In the genomic region with DNA sequence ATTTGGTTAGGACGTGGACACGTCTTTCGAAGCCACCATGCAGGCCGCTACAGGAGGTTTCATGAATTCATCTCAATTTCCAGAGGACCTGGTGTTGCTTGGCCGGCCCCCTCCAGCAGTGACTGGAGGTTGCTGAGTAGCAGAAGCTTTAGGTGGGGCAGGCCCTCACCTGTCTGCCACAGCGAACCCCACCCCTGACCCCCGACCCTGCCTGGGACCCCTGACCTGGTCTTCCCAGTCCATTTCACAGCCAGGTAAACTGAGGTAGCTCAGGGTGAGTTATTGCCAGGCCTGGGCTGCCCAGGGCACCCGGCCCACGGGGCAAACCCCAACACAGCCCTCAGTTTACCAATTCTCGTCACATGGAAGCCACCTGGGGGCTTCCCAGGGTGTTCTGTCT, we compare ENCODE assay signal across 17 cellular contexts. TPM values are rescaled to one million over a fixed set of nuclear protein-coding genes. Genes with fewer than 3 reads are reported as not detected.
DNase-seq lines count a peak whose midpoint lies in the region; ATAC-seq and TF ChIP-seq lines count a peak whose summit lies in the region.
"Had no signal": no experiment of that assay in that cellular context is flagged by ENCODE, and none has a peak within 500 bp of the region (broad histone marks: within the 10 kb centered on the region; RNA-seq: fewer than 3 reads in every experiment).

No MANE protein-coding gene starts in this region.

- no peak overlapping the region for H3K4me2 ChIP-seq in osteoblast (ENCODE audit: insufficient read depth, low read length)
- H3K4me2 ChIP-seq: BLaER1 had no signal

- no peaks in the 10 kb centered on the region for H3K36me3 ChIP-seq in right atrium auricular region
- H3K36me3 ChIP-seq in osteoblast (ENCODE audit: insufficient read depth, low read length) = no peaks in the 10 kb centered on the region
- no peaks in the 10 kb centered on the region for H3K36me3 ChIP-seq in aorta (ENCODE audit: control insufficient read depth in 1 of 2, insufficient read depth in 2 of 2, low read length in 1 of 2)
- H3K36me3 ChIP-seq: BLaER1 had no signal

- H3K79me2 ChIP-seq in osteoblast (ENCODE audit: insufficient read depth, low read length) = no peaks in the 10 kb centered on the region

- no peak for ATAC-seq in Right ventricle myocardium superior (ENCODE audit: poor library complexity)
- no peak for ATAC-seq in aorta (ENCODE audit: low FRiP score)
- no peak for ATAC-seq in HG03565 (IDR thresholded peaks at IDR 0.05; ENCODE audit: unreplicated experiment)
- ATAC-seq in HG03095 (IDR thresholded peaks at IDR 0.05; ENCODE audit: unreplicated experiment) = no peak
- no peak for ATAC-seq in activated CD4-positive, alpha-beta T cell treated with anti-CD3 and anti-CD28 coated beads for 36 hours

- H3K4me1 ChIP-seq in right atrium auricular region (peaks cover 0 to 18% of the 10 kb centered on the region in 2 donors), osteoblast (ENCODE audit: insufficient read depth, low read length) (no peaks in the 10 kb centered on the region), aorta (ENCODE audit: control insufficient read depth in 1 of 2, insufficient read depth in 2 of 2, low read length in 2 of 2) (no peaks in the 10 kb centered on the region)

- peaks cover 3% of the 10 kb centered on the region for H3K36me3 Mint-ChIP-seq in chondrocyte (ENCODE audit: low read depth)
- H3K36me3 Mint-ChIP-seq in activated CD4-positive, alpha-beta T cell treated with anti-CD3 and anti-CD28 coated beads for 36 hours (ENCODE audit: low read depth) = no peaks in the 10 kb centered on the region
- H3K36me3 Mint-ChIP-seq: CD4-positive, CD25-positive, alpha-beta regulatory T cell; IgD-negative memory B cell had no signal

- peaks cover 2% of the 10 kb centered on the region for H3K4me1 Mint-ChIP-seq in chondrocyte (ENCODE audit: low read depth)
- H3K4me1 Mint-ChIP-seq in activated CD4-positive, alpha-beta T cell treated with anti-CD3 and anti-CD28 coated beads for 36 hours = peaks cover 9% of the 10 kb centered on the region

- no peak overlapping the region for H3K27ac ChIP-seq in right atrium auricular region
- H3K27ac ChIP-seq in osteoblast (ENCODE audit: low read depth, low read length) = no peak overlapping the region
- no peak overlapping the region for H3K27ac ChIP-seq in aorta (ENCODE audit: low read depth in 1 of 2, low read length in 2 of 2)
- H3K27ac ChIP-seq: BLaER1 had no signal

- intact Hi-C loops in Right ventricle myocardium superior (cut with DNase I) = no loop called here
- intact Hi-C loops in aorta (cut with DNase I) = no loop called here
- intact Hi-C loops in activated CD4-positive, alpha-beta T cell treated with anti-CD3 and anti-CD28 coated beads for 36 hours (cut with DNase I, micrococcal nuclease) = no loop called here

- DNase-seq in Right ventricle myocardium superior (peak; percentile 30), right atrium auricular region (ENCODE audit: low spot score) (no peak), chondrocyte (ENCODE audit: low spot score) (peak; percentile 70), osteoblast (ENCODE audit: insufficient read length, low spot score, missing footprints) (peak; percentile 17), aorta (peak; percentile 32 to 62)
- no peak for DNase-seq in activated CD4-positive, alpha-beta T cell treated with anti-CD3 and anti-CD28 coated beads for 36 hours
- DNase-seq: AML-193; CD4-positive, CD25-positive, alpha-beta regulatory T cell; DMS79; GOT3; HCEC 1CT; HFFc6 had no signal

- CTCF ChIA-PET in activated CD4-positive, alpha-beta T cell treated with anti-CD3 and anti-CD28 coated beads for 36 hours (lab: Charles Lee) = interaction anchor here (0.5 kb wide), 1 partner anchor 780 kb away, joined by 3 read pairs; no protein-coding TSS in a partner anchor

- no peaks in the 10 kb centered on the region for H4K20me1 ChIP-seq in osteoblast (ENCODE audit: insufficient read depth, low read length)

- H2AFZ ChIP-seq in osteoblast (ENCODE audit: low read length) = no peak overlapping the region

- H3K4me3 Mint-ChIP-seq in chondrocyte (ENCODE audit: unreplicated experiment) = no peak overlapping the region
- H3K4me3 Mint-ChIP-seq in activated CD4-positive, alpha-beta T cell treated with anti-CD3 and anti-CD28 coated beads for 36 hours = no peak overlapping the region
- H3K4me3 Mint-ChIP-seq: CD4-positive, CD25-positive, alpha-beta regulatory T cell; HFFc6; IgD-negative memory B cell had no signal

- peaks cover 3% of the 10 kb centered on the region for H3K27me3 Mint-ChIP-seq in chondrocyte (ENCODE audit: low read depth)
- no peaks in the 10 kb centered on the region for H3K27me3 Mint-ChIP-seq in activated CD4-positive, alpha-beta T cell treated with anti-CD3 and anti-CD28 coated beads for 36 hours
- H3K27me3 Mint-ChIP-seq: CD4-positive, CD25-positive, alpha-beta regulatory T cell had no signal

- POLR2A ChIA-PET in activated CD4-positive, alpha-beta T cell treated with anti-CD3 and anti-CD28 coated beads for 36 hours (lab: Charles Lee) = no interaction called here

- H3K27me3 ChIP-seq in right atrium auricular region (no peaks in the 10 kb centered on the region), osteoblast (ENCODE audit: insufficient read depth, low read length) (peaks cover 30% of the 10 kb centered on the region), aorta (ENCODE audit: control insufficient read depth in 1 of 2, insufficient read depth in 2 of 2, low read length in 1 of 2) (no peaks in the 10 kb centered on the region)
- H3K27me3 ChIP-seq: BLaER1 had no signal

- 94 to 96% methylated on average over 10 of the region's 10 CpGs for WGBS in aorta, 2 donors

- H3K27ac Mint-ChIP-seq in chondrocyte (ENCODE audit: unreplicated experiment) = no peak overlapping the region
- no peak overlapping the region for H3K27ac Mint-ChIP-seq in activated CD4-positive, alpha-beta T cell treated with anti-CD3 and anti-CD28 coated beads for 36 hours
- H3K27ac Mint-ChIP-seq: HFFc6, IgD-negative memory B cell had no signal

- H3K9me3 ChIP-seq in right atrium auricular region = peaks cover 0 to 4% of the 10 kb centered on the region in 2 donors
- no peaks in the 10 kb centered on the region for H3K9me3 ChIP-seq in osteoblast (ENCODE audit: low read depth, low read length)
- no peaks in the 10 kb centered on the region for H3K9me3 ChIP-seq in aorta (ENCODE audit: control insufficient read depth, low read length)

- H3K4me3 ChIP-seq in right atrium auricular region (no peak overlapping the region), osteoblast (ENCODE audit: insufficient read depth, low read length) (no peak overlapping the region), aorta (ENCODE audit: low read length in 2 of 2) (no peak overlapping the region)
- H3K4me3 ChIP-seq: BLaER1 had no signal

- H3K9me3 Mint-ChIP-seq in chondrocyte (ENCODE audit: low read depth) = peaks cover 7% of the 10 kb centered on the region
- H3K9me3 Mint-ChIP-seq in activated CD4-positive, alpha-beta T cell treated with anti-CD3 and anti-CD28 coated beads for 36 hours (ENCODE audit: low read depth) = peaks cover 2% of the 10 kb centered on the region

- no peak for TF ChIP-seq CTCF in right atrium auricular region (IDR thresholded peaks at IDR 0.05)
- no peak for TF ChIP-seq CTCF in chondrocyte (IDR thresholded peaks at IDR 0.05)
- TF ChIP-seq CTCF in osteoblast (IDR thresholded peaks at IDR 0.05; ENCODE audit: extremely low read depth, low read depth, low read length) = no peak

RNA-seq across cellular contexts. Expression of gene SMIM38, which starts 39.1 kb away (rescaled TPM):
- total RNA-seq in Right ventricle myocardium superior = not detected
- under 1 TPM in 1 of 2 donors, not detected in 1; 0.35 TPM for total RNA-seq in right atrium auricular region
- total RNA-seq in chondrocyte = 0.12 to 0.60 TPM (median 0.41 TPM) in 3 replicates
- total RNA-seq in osteoblast = under 0.01 and 0.29 TPM in 2 replicates
- 1 to 10 TPM; 1.6 to 2.8 TPM for total RNA-seq in aorta
- under 1 TPM in 1 of 2 donors, not detected in 1; 0.56 TPM for polyA plus RNA-seq in aorta
- total RNA-seq in activated CD4-positive, alpha-beta T cell treated with anti-CD3 and anti-CD28 coated beads for 36 hours = under 1 TPM; 0.47 to 0.94 TPM
- total RNA-seq: G401, HFFc6 had no signal
- polyA plus RNA-seq: IgD-negative memory B cell had no signal

Comparison
In these comparisons a context has a peak if more than half of its experiments do, and no peak if none do; other contexts are left out.
1. DNase-seq: peak in Right ventricle myocardium superior (single experiment), chondrocyte (single experiment), osteoblast (single experiment) and aorta (2 of 2); none in right atrium auricular region (single experiment) and activated CD4-positive, alpha-beta T cell treated with anti-CD3 and anti-CD28 coated beads for 36 hours (single experiment).